ENCODE assay signal across 15 cellular contexts in genomic region chr7:101159696-101160674, GRCh38. TPM values are rescaled to one million over a fixed set of nuclear protein-coding genes. Genes with fewer than 3 reads are reported as not detected.
DNase-seq lines count a peak whose midpoint lies in the region; ATAC-seq, FAIRE-seq and TF ChIP-seq lines count a peak whose summit lies in the region.
"Had no signal": no experiment of that assay in that cellular context is flagged by ENCODE, and none has a peak within 500 bp of the region (broad histone marks: within the 10 kb centered on the region; RNA-seq: fewer than 3 reads in every experiment).

No MANE protein-coding gene starts in this region.

- peaks cover 15% of the 10 kb centered on the region for H3K4me1 Mint-ChIP-seq in CD14-positive monocyte

- peaks cover 30 to 40% (median 38%) of the 10 kb centered on the region in 3 donors for H3K27me3 Mint-ChIP-seq in CD14-positive monocyte (ENCODE audit: low read depth in 3 of 3)

- H3K4me2 ChIP-seq in GM12878 (ENCODE audit: control insufficient read depth, insufficient read depth), result no peak overlapping the region
- H3K4me2 ChIP-seq in mesendoderm (ENCODE audit: low read length), result no peak overlapping the region
- H3K4me2 ChIP-seq in hepatocyte, result no peak overlapping the region

- ATAC-seq in GM12878, result no peak

- H3K18ac ChIP-seq in mesendoderm (ENCODE audit: low read length), result no peak overlapping the region

- BruUV-seq in GM12878 (replicated peaks; lab: Mats Ljungman, UMichigan), result no TSS peak

- no peak for TF ChIP-seq EP300 in GM12878 (IDR thresholded peaks at IDR 0.05; ENCODE audit: borderline replicate concordance in 1 of 2, control insufficient read depth in 1 of 2, low read depth in 2 of 2, low read length in 2 of 2)

- H3K4me3 Mint-ChIP-seq in CD14-positive monocyte, result no peak overlapping the region
- H3K4me3 Mint-ChIP-seq: activated naive CD4-positive, alpha-beta T cell treated with anti-CD3 and anti-CD28 coated beads, Interleukin-2, amount 10 ng/mL, durations not matched to agents 7 days and 5 days had no signal

- SMC1A ChIA-PET in GM12878 (lab: Charles Lee; ENCODE audit: uncharacterized antibody, unreplicated experiment), result no interaction called here

- TF ChIP-seq CTCF in GM12878 (IDR thresholded peaks at IDR 0.05 in 2 of 3, conservative IDR thresholded peaks at IDR 0.05 in 1 of 3; ENCODE audit: control insufficient read depth in 2 of 3, extremely low read depth in 1 of 3, insufficient read depth in 1 of 3, low read depth in 3 of 3, low read length in 3 of 3) (no peak), hepatocyte (IDR thresholded peaks at IDR 0.05; ENCODE audit: poor library complexity) (no peak), CD14-positive monocyte (IDR thresholded peaks at IDR 0.05) (no peak)

- H2AK5ac ChIP-seq in mesendoderm (ENCODE audit: low read length), result no peak overlapping the region

- intact Hi-C loops in GM12878 (cut with micrococcal nuclease; ENCODE audit: unreplicated experiment), result no loop called here
- intact Hi-C loops in CD14-positive monocyte (cut with micrococcal nuclease), result no loop called here

- H2BK15ac ChIP-seq in mesendoderm (replicated peaks; ENCODE audit: low read depth), result no peak overlapping the region

- POLR2A ChIA-PET in GM12878 (lab: Charles Lee), result interaction anchor here (0.6 kb wide), 1 partner anchor 93 kb away, joined by 3 read pairs; no protein-coding TSS in a partner anchor

- H2AFZ ChIP-seq in GM12878 (ENCODE audit: control insufficient read depth, low read depth, low read length) (no peak overlapping the region), hepatocyte (no peak overlapping the region)

- peak overlapping the region; percentile 6 for H3K56ac ChIP-seq in mesendoderm (ENCODE audit: low read length)

- no peak overlapping the region for H3K27ac Mint-ChIP-seq in CD14-positive monocyte
- H3K27ac Mint-ChIP-seq: activated naive CD4-positive, alpha-beta T cell treated with anti-CD3 and anti-CD28 coated beads, Interleukin-2, amount 10 ng/mL, durations not matched to agents 7 days and 5 days had no signal

- H3K9me3 ChIP-seq in GM12878 (replicated peaks; ENCODE audit: control insufficient read depth, insufficient read depth, low read length) (no peaks in the 10 kb centered on the region; the same call in 2 of the 3 replicates), hepatocyte (ENCODE audit: low read depth) (no peaks in the 10 kb centered on the region)
- H3K9me3 ChIP-seq: thoracic aorta had no signal

- no peaks in the 10 kb centered on the region for H3K79me1 ChIP-seq in mesendoderm (ENCODE audit: low read length)

- no peaks in the 10 kb centered on the region for H3K9me2 ChIP-seq in hepatocyte (replicated peaks; ENCODE audit: insufficient read depth)

- H3K4me1 ChIP-seq in GM12878 (ENCODE audit: control insufficient read depth, insufficient read depth, low read length), result peaks cover 3% of the 10 kb centered on the region; the same call in 1 of the 2 replicates
- H3K4me1 ChIP-seq in mesendoderm (ENCODE audit: control insufficient read depth, low read depth, low read length), result peaks cover 5% of the 10 kb centered on the region
- H3K4me1 ChIP-seq in hepatocyte (ENCODE audit: insufficient read depth), result peaks cover 22% of the 10 kb centered on the region

- WGBS in GM12878 (ENCODE audit: insufficient coverage, insufficient replicate concordance, low lambda C conversion rate, missing lambda C conversion rate), result 88% methylated on average over 25 of the region's 31 CpGs
- no CpG with 5 or more reads among the region's 31 CpGs for WGBS in mesendoderm (ENCODE audit: extremely low coverage, insufficient coverage, low lambda C conversion rate)
- WGBS in hepatocyte (ENCODE audit: low lambda C conversion rate, missing lambda C conversion rate), result 83% methylated on average over 24 of the region's 31 CpGs

- H3K36me3 ChIP-seq in GM12878 (ENCODE audit: control insufficient read depth in 2 of 2, insufficient read depth in 2 of 2, low read length in 1 of 2) (peaks cover 5 to 7% of the 10 kb centered on the region in 2 experiments), mesendoderm (ENCODE audit: control insufficient read depth, insufficient read depth, low read length) (no peaks in the 10 kb centered on the region), hepatocyte (replicated peaks; ENCODE audit: insufficient read depth, low read depth) (no peaks in the 10 kb centered on the region)

- no peak overlapping the region for H2BK120ac ChIP-seq in mesendoderm (ENCODE audit: low read depth, low read length)

- H3K4ac ChIP-seq in mesendoderm (ENCODE audit: low read depth, low read length), result no peak overlapping the region

- CTCF ChIA-PET in GM12878 (lab: Yijun Ruan, JAX), result no interaction called here

- no peak for TF ChIP-seq RAD21 in GM12878 (IDR thresholded peaks at IDR 0.05; ENCODE audit: insufficient read depth, low read depth, low read length)

- H3K27ac ChIP-seq in GM12878 (ENCODE audit: control insufficient read depth, insufficient read depth), result no peak overlapping the region
- no peak overlapping the region for H3K27ac ChIP-seq in mesendoderm (ENCODE audit: low read depth, low read length)
- no peak overlapping the region for H3K27ac ChIP-seq in hepatocyte
- H3K27ac ChIP-seq: thoracic aorta had no signal

- RAD21 ChIA-PET in GM12878 (lab: Charles Lee; ENCODE audit: unreplicated experiment), result interaction anchor here (0.7 kb wide), 1 partner anchor 1237 kb away, joined by 3 read pairs; no protein-coding TSS in a partner anchor

- H4K8ac ChIP-seq in mesendoderm (ENCODE audit: low read depth, low read length), result no peak overlapping the region

- H4K5ac ChIP-seq in mesendoderm (ENCODE audit: low read length), result no peak overlapping the region

- H3K27me3 ChIP-seq in GM12878 (replicated peaks in 1 of 2; ENCODE audit: control insufficient read depth in 2 of 2, insufficient read depth in 2 of 2, low read length in 1 of 2) (peaks cover 3 to 7% of the 10 kb centered on the region in 2 experiments; a peak in 3 of 4 replicates), mesendoderm (ENCODE audit: insufficient read depth, low read length, poor library complexity) (peaks cover 5% of the 10 kb centered on the region), hepatocyte (peaks cover 25% of the 10 kb centered on the region)

- H4K20me1 ChIP-seq in GM12878 (ENCODE audit: control insufficient read depth, insufficient read depth), result no peaks in the 10 kb centered on the region
- H4K20me1 ChIP-seq in hepatocyte (ENCODE audit: insufficient read depth, poor library complexity, severe bottlenecking), result peaks cover 11% of the 10 kb centered on the region

- peaks cover 35 to 46% of the 10 kb centered on the region in 2 donors for H3K36me3 Mint-ChIP-seq in CD14-positive monocyte

- no peak overlapping the region for H3K9ac ChIP-seq in GM12878 (ENCODE audit: control insufficient read depth, insufficient read depth, low read length)
- H3K9ac ChIP-seq in mesendoderm (ENCODE audit: low read length), result no peak overlapping the region

- TF ChIP-seq POLR2A in GM12878 (IDR thresholded peaks at IDR 0.05; ENCODE audit: low read depth, low read length), result no peak

- H3K79me2 ChIP-seq in GM12878 (ENCODE audit: control insufficient read depth, insufficient read depth, low read length) (peaks cover 6% of the 10 kb centered on the region), mesendoderm (ENCODE audit: control insufficient read depth, insufficient read depth, low read length) (no peaks in the 10 kb centered on the region), hepatocyte (peaks cover 13% of the 10 kb centered on the region)

- H3K9me3 Mint-ChIP-seq in CD14-positive monocyte, result peaks cover 0 to 21% (median 7%) of the 10 kb centered on the region in 7 donors
- H3K9me3 Mint-ChIP-seq: activated naive CD4-positive, alpha-beta T cell treated with anti-CD3 and anti-CD28 coated beads, Interleukin-2, amount 10 ng/mL, durations not matched to agents 7 days and 5 days had no signal

- no peak overlapping the region for H3K4me3 ChIP-seq in GM12878
- H3K4me3 ChIP-seq in mesendoderm (ENCODE audit: low read length), result no peak overlapping the region
- no peak overlapping the region for H3K4me3 ChIP-seq in hepatocyte
- H3K4me3 ChIP-seq: thoracic aorta had no signal

- peak; percentile 55 for DNase-seq in EL
- peak; percentile 64 for DNase-seq in LHCN-M2 (ENCODE audit: low read depth)
- DNase-seq in GM12878 (ENCODE audit: low read depth, low spot score), result no peak
- peak; percentile 60 for DNase-seq in mesendoderm
- DNase-seq in G401 (ENCODE audit: low spot score), result no peak
- DNase-seq in hepatocyte (ENCODE audit: low spot score), result no peak
- no peak for DNase-seq in NCI-H187 treated with DMSO at 0.1 percent for 48 hours (lab: John Stamatoyannopoulos, UW)
- DNase-seq in CD14-positive monocyte (ENCODE audit: low spot score), result no peak
- DNase-seq: activated CD4-positive, alpha-beta T cell treated with anti-CD3 and anti-CD28 coated beads for 1 hour; activated naive CD4-positive, alpha-beta T cell treated with anti-CD3 and anti-CD28 coated beads, Interleukin-2, amount 10 ng/mL, durations not matched to agents 7 days and 5 days; cerebellar nuclear complex; DND-41; OCI-M1 had no signal

- no peak overlapping the region for H2BK5ac ChIP-seq in mesendoderm (ENCODE audit: low read length)

- in situ Hi-C loops in GM12878 (cut with MboI), result no loop called here
- in situ Hi-C loops in G401 (cut with HindIII; ENCODE audit: low sequenced_read_pairs), result no loop called here

- no peak overlapping the region for H3K23ac ChIP-seq in mesendoderm (ENCODE audit: low read length)

- FAIRE-seq in GM12878 (lab: Jason Lieb, UNC), result no peak
- FAIRE-seq: GM12892 had no signal

RNA-seq across cellular contexts. Expression of gene VGF, which starts 5.4 kb away (rescaled TPM):
- total RNA-seq in LHCN-M2 (2014; rRNA removed) (0.45 and 0.69 TPM in 2 replicates), GM12878 (2014; rRNA removed) (0.11 TPM in 1 of 2 replicates, not detected in the other), GM12878 (2014; rRNA removed; fragmentation: Illumina TruSeq; extraction: Trizol) (0.09 TPM in 1 of 2 replicates, not detected in the other), GM12878 (2021) (0.11 and 0.23 TPM in 2 replicates), hepatocyte (0.30 and 0.32 TPM in 2 replicates)
- 0.17 TPM for polyA plus RNA-seq in LHCN-M2 (2012)
- total RNA-seq in GM12878 (2013; cell fraction: nucleolus; rRNA removed), result 0.19 TPM in 1 of 2 replicates, not detected in the other
- not detected for polyA plus RNA-seq in GM12878 (2011; ENCODE audit: low read depth)
- polyA plus RNA-seq in GM12878 (2011; rRNA removed) (not detected in 2 replicates), GM12878 (2014; fragmentation: Illumina TruSeq; extraction: Trizol) (not detected in 2 replicates), GM12878 (2014; fragmentation: Nextera tagmentation; extraction: Ambion mirVana) (not detected), GM12878 (2014; rRNA removed) (0.20 TPM in 1 of 2 replicates, not detected in the other), GM12878 (2016; fragmentation: Nextera tagmentation; extraction: Ambion mirVana) (under 1 TPM; 0.09 to 0.25 TPM), hepatocyte (0.19 and 0.80 TPM in 2 replicates), CD14-positive monocyte (not detected)
- 0.03 TPM in 1 of 2 replicates, not detected in the other for polyA plus RNA-seq in GM12878 (2011; cell fraction: cytosol; rRNA removed)
- polyA plus RNA-seq in GM12878 (2011; cell fraction: nucleus; rRNA removed), result 0.10 and 0.16 TPM in 2 replicates
- polyA plus RNA-seq in GM12878 (2012), result 0.05 and 0.08 TPM in 2 replicates
- polyA minus RNA-seq in GM12878 (2011; rRNA and poly(A)+ RNA removed), result not detected in 2 replicates
- not detected in 2 replicates for polyA minus RNA-seq in GM12878 (2011; cell fraction: cytosol; rRNA and poly(A)+ RNA removed)
- not detected in 2 replicates for polyA minus RNA-seq in GM12878 (2011; cell fraction: nucleus; rRNA and poly(A)+ RNA removed)
- 1.6 TPM for polyA plus RNA-seq in mesendoderm (2013, experiment 1 of 2)
- polyA plus RNA-seq in mesendoderm (2013, experiment 2 of 2), result 1.9 TPM
- 122 and 148 TPM in 2 replicates for total RNA-seq in G401 (2014; rRNA removed; shearing (Covaris generic))
- total RNA-seq: thoracic aorta had no signal

RNA-seq across cellular contexts. Expression of gene AP1S1, which starts 5.7 kb away (rescaled TPM):
- total RNA-seq in LHCN-M2 (2014; rRNA removed) (286 and 412 TPM in 2 replicates), GM12878 (2014; rRNA removed) (89.4 and 103 TPM in 2 replicates), GM12878 (2014; rRNA removed; fragmentation: Illumina TruSeq; extraction: Trizol) (48.6 and 48.9 TPM in 2 replicates), GM12878 (2021) (58.5 and 63.5 TPM in 2 replicates), hepatocyte (85.8 and 118 TPM in 2 replicates)
- 339 TPM for polyA plus RNA-seq in LHCN-M2 (2012)
- total RNA-seq in GM12878 (2013; cell fraction: nucleolus; rRNA removed), result 10.0 and 11.2 TPM in 2 replicates
- 53.1 TPM for polyA plus RNA-seq in GM12878 (2011; ENCODE audit: low read depth)
- polyA plus RNA-seq in GM12878 (2011; rRNA removed) (103 and 121 TPM in 2 replicates), GM12878 (2014; fragmentation: Illumina TruSeq; extraction: Trizol) (59.2 and 61.3 TPM in 2 replicates), GM12878 (2014; fragmentation: Nextera tagmentation; extraction: Ambion mirVana) (1 to 10 TPM; 2.5 to 7.9 TPM), GM12878 (2014; rRNA removed) (101 and 115 TPM in 2 replicates), GM12878 (2016; fragmentation: Nextera tagmentation; extraction: Ambion mirVana) (10 to 100 TPM; 26.3 to 30.7 TPM), hepatocyte (31.1 and 32.0 TPM in 2 replicates), CD14-positive monocyte (10 to 100 TPM; 10.1 to 10.9 TPM)
- polyA plus RNA-seq in GM12878 (2011; cell fraction: cytosol; rRNA removed), result 132 and 133 TPM in 2 replicates
- 70.1 and 95.2 TPM in 2 replicates for polyA plus RNA-seq in GM12878 (2011; cell fraction: nucleus; rRNA removed)
- 63.7 and 83.5 TPM in 2 replicates for polyA plus RNA-seq in GM12878 (2012)
- 59.1 and 71.1 TPM in 2 replicates for polyA minus RNA-seq in GM12878 (2011; rRNA and poly(A)+ RNA removed)
- polyA minus RNA-seq in GM12878 (2011; cell fraction: cytosol; rRNA and poly(A)+ RNA removed), result 18.3 and 22.6 TPM in 2 replicates
- 7.1 and 7.4 TPM in 2 replicates for polyA minus RNA-seq in GM12878 (2011; cell fraction: nucleus; rRNA and poly(A)+ RNA removed)
- polyA plus RNA-seq in mesendoderm (2013, experiment 1 of 2), result 14.7 TPM
- 15.1 TPM for polyA plus RNA-seq in mesendoderm (2013, experiment 2 of 2)
- 211 and 215 TPM in 2 replicates for total RNA-seq in G401 (2014; rRNA removed; shearing (Covaris generic))

RNA-seq across cellular contexts. Expression of gene NAT16, which starts 20.1 kb away (rescaled TPM):
- total RNA-seq in LHCN-M2 (2014; rRNA removed) (not detected in 2 replicates), GM12878 (2014; rRNA removed) (not detected in 2 replicates), GM12878 (2014; rRNA removed; fragmentation: Illumina TruSeq; extraction: Trizol) (not detected in 2 replicates), GM12878 (2021) (not detected in 2 replicates), hepatocyte (not detected in 2 replicates)
- 0.06 TPM for polyA plus RNA-seq in LHCN-M2 (2012)
- not detected in 2 replicates for total RNA-seq in GM12878 (2013; cell fraction: nucleolus; rRNA removed)
- polyA plus RNA-seq in GM12878 (2011; ENCODE audit: low read depth), result not detected
- polyA plus RNA-seq in GM12878 (2011; rRNA removed) (not detected in 2 replicates), GM12878 (2014; fragmentation: Illumina TruSeq; extraction: Trizol) (not detected in 2 replicates), GM12878 (2014; fragmentation: Nextera tagmentation; extraction: Ambion mirVana) (not detected), GM12878 (2014; rRNA removed) (not detected in 2 replicates), GM12878 (2016; fragmentation: Nextera tagmentation; extraction: Ambion mirVana) (not detected), hepatocyte (not detected in 2 replicates), CD14-positive monocyte (not detected)
- not detected in 2 replicates for polyA plus RNA-seq in GM12878 (2011; cell fraction: cytosol; rRNA removed)
- 0.07 TPM in 1 of 2 replicates, not detected in the other for polyA plus RNA-seq in GM12878 (2011; cell fraction: nucleus; rRNA removed)
- polyA plus RNA-seq in GM12878 (2012), result not detected in 2 replicates
- polyA minus RNA-seq in GM12878 (2011; rRNA and poly(A)+ RNA removed), result not detected in 2 replicates
- polyA minus RNA-seq in GM12878 (2011; cell fraction: cytosol; rRNA and poly(A)+ RNA removed), result not detected in 2 replicates
- 0.10 TPM in 1 of 2 replicates, not detected in the other for polyA minus RNA-seq in GM12878 (2011; cell fraction: nucleus; rRNA and poly(A)+ RNA removed)
- not detected for polyA plus RNA-seq in mesendoderm (2013, experiment 1 of 2)
- polyA plus RNA-seq in mesendoderm (2013, experiment 2 of 2), result not detected
- total RNA-seq in G401 (2014; rRNA removed; shearing (Covaris generic)), result 1.2 TPM in 1 of 2 replicates, not detected in the other
- total RNA-seq: thoracic aorta had no signal

RNA-seq across cellular contexts. Expression of gene SERPINE1, which starts 33.1 kb away (rescaled TPM):
- 1,980 and 3,258 TPM in 2 replicates for total RNA-seq in LHCN-M2 (2014; rRNA removed)
- polyA plus RNA-seq in LHCN-M2 (2012), result 2,374 TPM
- total RNA-seq in GM12878 (2013; cell fraction: nucleolus; rRNA removed), result 1.3 and 1.4 TPM in 2 replicates
- 0.23 and 0.33 TPM in 2 replicates for total RNA-seq in GM12878 (2014; rRNA removed)
- total RNA-seq in GM12878 (2014; rRNA removed; fragmentation: Illumina TruSeq; extraction: Trizol), result 0.14 and 0.27 TPM in 2 replicates
- total RNA-seq in GM12878 (2021), result 0.46 and 0.66 TPM in 2 replicates
- polyA plus RNA-seq in GM12878 (2011; ENCODE audit: low read depth), result 0.58 TPM
- polyA plus RNA-seq in GM12878 (2011; rRNA removed), result 1.5 and 2.4 TPM in 2 replicates
- 3.1 and 3.2 TPM in 2 replicates for polyA plus RNA-seq in GM12878 (2011; cell fraction: cytosol; rRNA removed)
- polyA plus RNA-seq in GM12878 (2011; cell fraction: nucleus; rRNA removed), result 1.2 and 1.5 TPM in 2 replicates
- polyA plus RNA-seq in GM12878 (2012), result 0.93 and 0.94 TPM in 2 replicates
- polyA plus RNA-seq in GM12878 (2014; fragmentation: Illumina TruSeq; extraction: Trizol), result 0.25 and 0.41 TPM in 2 replicates
- polyA plus RNA-seq in GM12878 (2014; fragmentation: Nextera tagmentation; extraction: Ambion mirVana), result under 1 TPM; 0.20 to 0.39 TPM
- polyA plus RNA-seq in GM12878 (2014; rRNA removed), result 0.52 and 0.58 TPM in 2 replicates
- under 1 TPM; 0.75 to 0.83 TPM for polyA plus RNA-seq in GM12878 (2016; fragmentation: Nextera tagmentation; extraction: Ambion mirVana)
- polyA minus RNA-seq in GM12878 (2011; rRNA and poly(A)+ RNA removed), result 2.0 and 3.0 TPM in 2 replicates
- polyA minus RNA-seq in GM12878 (2011; cell fraction: cytosol; rRNA and poly(A)+ RNA removed), result 1.0 and 1.3 TPM in 2 replicates
- 0.48 TPM in 2 replicates for polyA minus RNA-seq in GM12878 (2011; cell fraction: nucleus; rRNA and poly(A)+ RNA removed)
- 55.1 TPM for polyA plus RNA-seq in mesendoderm (2013, experiment 1 of 2)
- polyA plus RNA-seq in mesendoderm (2013, experiment 2 of 2), result 62.9 TPM
- total RNA-seq in G401 (2014; rRNA removed; shearing (Covaris generic)), result 103 and 113 TPM in 2 replicates
- 81.8 and 98.2 TPM in 2 replicates for total RNA-seq in hepatocyte
- polyA plus RNA-seq in hepatocyte, result 181 and 185 TPM in 2 replicates
- polyA plus RNA-seq in CD14-positive monocyte, result under 1 TPM; 0.07 to 0.16 TPM

RNA-seq across cellular contexts. Expression of gene MOGAT3, which starts 40.9 kb away (rescaled TPM):
- total RNA-seq in LHCN-M2 (2014; rRNA removed) (not detected in 2 replicates), GM12878 (2014; rRNA removed) (not detected in 2 replicates), GM12878 (2014; rRNA removed; fragmentation: Illumina TruSeq; extraction: Trizol) (not detected in 2 replicates), GM12878 (2021) (not detected in 2 replicates), hepatocyte (6.3 and 8.4 TPM in 2 replicates)
- polyA plus RNA-seq in LHCN-M2 (2012), result not detected
- total RNA-seq in GM12878 (2013; cell fraction: nucleolus; rRNA removed), result not detected in 2 replicates
- not detected for polyA plus RNA-seq in GM12878 (2011; ENCODE audit: low read depth)
- polyA plus RNA-seq in GM12878 (2011; rRNA removed) (0.11 TPM in 1 of 2 replicates, not detected in the other), GM12878 (2014; fragmentation: Illumina TruSeq; extraction: Trizol) (not detected in 2 replicates), GM12878 (2014; fragmentation: Nextera tagmentation; extraction: Ambion mirVana) (not detected), GM12878 (2014; rRNA removed) (not detected in 2 replicates), GM12878 (2016; fragmentation: Nextera tagmentation; extraction: Ambion mirVana) (not detected), hepatocyte (10.5 and 14.0 TPM in 2 replicates), CD14-positive monocyte (not detected)
- 0.03 TPM in 1 of 2 replicates, not detected in the other for polyA plus RNA-seq in GM12878 (2011; cell fraction: cytosol; rRNA removed)
- 0.04 and 0.10 TPM in 2 replicates for polyA plus RNA-seq in GM12878 (2011; cell fraction: nucleus; rRNA removed)
- polyA plus RNA-seq in GM12878 (2012), result not detected in 2 replicates
- polyA minus RNA-seq in GM12878 (2011; rRNA and poly(A)+ RNA removed), result not detected in 2 replicates
- polyA minus RNA-seq in GM12878 (2011; cell fraction: cytosol; rRNA and poly(A)+ RNA removed), result not detected in 2 replicates
- polyA minus RNA-seq in GM12878 (2011; cell fraction: nucleus; rRNA and poly(A)+ RNA removed), result 0.48 TPM in 1 of 2 replicates, not detected in the other
- polyA plus RNA-seq in mesendoderm (2013, experiment 1 of 2), result 0.07 TPM
- polyA plus RNA-seq in mesendoderm (2013, experiment 2 of 2), result 0.06 TPM
- not detected in 2 replicates for total RNA-seq in G401 (2014; rRNA removed; shearing (Covaris generic))
- total RNA-seq: thoracic aorta had no signal

Comparison
In these comparisons a context has a peak if more than half of its experiments do, and no peak if none do; other contexts are left out.
1. DNase-seq: peak in EL (single experiment), LHCN-M2 (single experiment) and mesendoderm (single experiment); none in GM12878 (single experiment), G401 (single experiment), hepatocyte (single experiment), NCI-H187 treated with DMSO at 0.1 percent for 48 hours (single experiment) and CD14-positive monocyte (single experiment).
2. RNA of gene VGF, which starts 5.4 kb away (total RNA-seq): 122 to 148 TPM in G401; 0.45 to 0.69 TPM in LHCN-M2, 0.30 to 0.32 TPM in hepatocyte and 0.09 to 0.23 TPM in GM12878; every median in the first group is over 10 times any median in the second.